ENCODE assay signal across 13 cellular contexts in the genomic region with DNA sequence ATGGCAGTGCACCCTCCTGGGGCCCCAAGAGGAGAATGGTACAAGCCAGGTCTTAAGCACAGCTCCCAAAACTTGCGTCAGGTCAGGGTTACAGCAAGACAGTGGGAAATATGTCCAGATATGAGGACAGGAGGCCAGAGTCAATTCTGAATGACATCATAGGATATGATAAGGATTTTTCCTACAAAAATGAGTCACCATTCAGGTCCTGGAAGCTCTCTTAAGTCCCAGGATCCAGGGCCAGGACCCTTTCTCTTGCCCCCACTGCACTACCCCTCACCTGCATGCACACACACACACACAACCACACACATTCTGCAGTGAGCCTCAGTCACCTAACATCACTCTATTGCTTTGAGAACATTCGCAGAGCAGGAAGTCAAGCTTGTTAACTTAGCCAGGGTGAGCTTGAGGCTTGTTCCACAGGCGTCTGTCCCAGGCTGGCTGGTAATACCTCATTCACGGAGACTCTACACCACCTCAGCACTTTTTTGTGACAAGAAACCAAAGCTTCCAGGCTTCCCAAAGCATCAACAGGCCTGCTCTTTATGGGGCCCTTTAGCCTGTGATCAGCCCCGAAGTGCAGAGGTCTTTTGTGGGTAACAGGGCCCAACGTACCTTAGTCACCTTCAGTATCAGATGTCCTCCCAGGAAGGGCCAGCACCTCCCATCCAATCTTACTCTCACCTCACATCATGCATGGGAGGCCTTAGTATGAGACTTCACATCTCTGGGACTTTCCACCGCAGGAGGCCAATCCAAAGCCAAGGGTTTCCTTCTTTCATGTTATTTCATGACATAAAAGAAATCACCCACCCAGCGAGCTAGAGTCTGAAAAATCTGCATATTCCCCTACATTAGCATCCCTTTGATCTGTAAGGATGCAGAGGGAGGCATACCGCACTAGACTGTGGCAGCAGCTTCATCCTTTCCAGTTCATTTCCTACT.
DNase-seq lines count a peak whose midpoint lies in the region; ATAC-seq, FAIRE-seq and TF ChIP-seq lines count a peak whose summit lies in the region.
"Had no signal": no experiment of that assay in that cellular context is flagged by ENCODE, and none has a peak within 500 bp of the region (broad histone marks: within the 10 kb centered on the region; RNA-seq: fewer than 3 reads in every experiment).

No MANE protein-coding gene starts in this region.

- peak overlapping the region; percentile 59 to 84 (median 83) for H3K27ac Mint-ChIP-seq in CD4-positive, CD25-positive, alpha-beta regulatory T cell
- H3K27ac Mint-ChIP-seq in activated naive CD4-positive, alpha-beta T cell treated with anti-CD3 and anti-CD28 coated beads, Interleukin-2, amount 50 U/mL, for 72 hours = peak overlapping the region; percentile 82
- H3K27ac Mint-ChIP-seq in osteocyte (ENCODE audit: unreplicated experiment) = no peak overlapping the region
- H3K27ac Mint-ChIP-seq: B cell had no signal

- H3K9me3 ChIP-seq in CD4-positive, CD25-positive, alpha-beta regulatory T cell (ENCODE audit: control insufficient read depth in 2 of 2, low read length in 2 of 2) = no peaks in the 10 kb centered on the region
- H3K9me3 ChIP-seq in NT2/D1 (ENCODE audit: insufficient read depth, low read length) = no peaks in the 10 kb centered on the region
- H3K9me3 ChIP-seq: colonic mucosa, heart left ventricle, stomach had no signal

- no peak overlapping the region for H3K9ac ChIP-seq in NT2/D1 (ENCODE audit: insufficient read length, low read depth)

- FAIRE-seq in H54 (lab: Jason Lieb, UNC) = no peak

- H3K4me3 ChIP-seq in CD4-positive, CD25-positive, alpha-beta regulatory T cell (ENCODE audit: low read depth, low read length) = peak overlapping the region; percentile 24
- H3K4me3 ChIP-seq in NT2/D1 (ENCODE audit: insufficient read length, low read depth) = no peak overlapping the region
- H3K4me3 ChIP-seq: colonic mucosa, heart left ventricle, stomach had no signal

- H3K9me3 Mint-ChIP-seq in CD4-positive, CD25-positive, alpha-beta regulatory T cell = no peaks in the 10 kb centered on the region
- H3K9me3 Mint-ChIP-seq in activated naive CD4-positive, alpha-beta T cell treated with anti-CD3 and anti-CD28 coated beads, Interleukin-2, amount 50 U/mL, for 72 hours = peaks cover 0 to 4% of the 10 kb centered on the region in 2 donors
- H3K9me3 Mint-ChIP-seq in osteocyte (ENCODE audit: unreplicated experiment) = no peaks in the 10 kb centered on the region

- peaks cover 11% of the 10 kb centered on the region for H3K4me1 ChIP-seq in CD4-positive, CD25-positive, alpha-beta regulatory T cell (ENCODE audit: control insufficient read depth, insufficient read depth, low read length, poor library complexity, severe bottlenecking)
- H3K4me1 ChIP-seq in NT2/D1 (ENCODE audit: insufficient read depth, insufficient read length) = peaks cover 13% of the 10 kb centered on the region
- H3K4me1 ChIP-seq: colonic mucosa, stomach had no signal

- ATAC-seq in CD4-positive, CD25-positive, alpha-beta regulatory T cell (ENCODE audit: low read depth in 2 of 2) = peak; percentile 61 to 62
- peak; percentile 82 to 95 for ATAC-seq in activated naive CD4-positive, alpha-beta T cell treated with anti-CD3 and anti-CD28 coated beads, Interleukin-2, amount 50 U/mL, for 72 hours
- ATAC-seq in HG02763 (IDR thresholded peaks at IDR 0.05; ENCODE audit: unreplicated experiment) = no peak
- ATAC-seq: heart left ventricle had no signal

- no peak for TF ChIP-seq CTCF in osteocyte (IDR thresholded peaks at IDR 0.05)

- no peaks in the 10 kb centered on the region for H3K27me3 ChIP-seq in CD4-positive, CD25-positive, alpha-beta regulatory T cell (ENCODE audit: control insufficient read depth, insufficient read depth, low read length)
- H3K27me3 ChIP-seq in NT2/D1 (ENCODE audit: insufficient read depth, insufficient read length) = no peaks in the 10 kb centered on the region
- H3K27me3 ChIP-seq: colonic mucosa, heart left ventricle, stomach had no signal

- H3K36me3 ChIP-seq in CD4-positive, CD25-positive, alpha-beta regulatory T cell (ENCODE audit: control insufficient read depth, insufficient read depth, low read length) = no peaks in the 10 kb centered on the region
- no peaks in the 10 kb centered on the region for H3K36me3 ChIP-seq in NT2/D1 (ENCODE audit: insufficient read depth, insufficient read length, low read length)
- H3K36me3 ChIP-seq: colonic mucosa, heart left ventricle, stomach had no signal

- peaks cover 4% of the 10 kb centered on the region for H3K27me3 Mint-ChIP-seq in CD4-positive, CD25-positive, alpha-beta regulatory T cell
- H3K27me3 Mint-ChIP-seq in osteocyte (ENCODE audit: unreplicated experiment) = peaks cover 20% of the 10 kb centered on the region

- DNase-seq in CD4-positive, CD25-positive, alpha-beta regulatory T cell = peak; percentile 11 to 69 (median 33)
- DNase-seq in NT2/D1 (ENCODE audit: low read depth, low spot score) (peak; percentile 40), iris pigment epithelial cell (ENCODE audit: low read depth) (peak; percentile 33), CD1c-positive myeloid dendritic cell (ENCODE audit: extremely low spot score) (no peak), H54 (ENCODE audit: insufficient read length, low spot score) (no peak), osteocyte (ENCODE audit: extremely low spot score, unreplicated experiment) (no peak)
- peak; percentile 34 to 62 for DNase-seq in activated naive CD4-positive, alpha-beta T cell treated with anti-CD3 and anti-CD28 coated beads, Interleukin-2, amount 50 U/mL, for 72 hours (ENCODE audit: low spot score in 2 of 2)
- DNase-seq: colonic mucosa, heart left ventricle, NCI-H510A treated with DMSO at 0.1 percent for 48 hours, stomach had no signal

- H3K4me3 Mint-ChIP-seq in CD4-positive, CD25-positive, alpha-beta regulatory T cell = peak overlapping the region in 2 of 4 donors; percentile 27 to 55
- H3K4me3 Mint-ChIP-seq in osteocyte (ENCODE audit: unreplicated experiment) = no peak overlapping the region
- H3K4me3 Mint-ChIP-seq: B cell had no signal

- no peak for TF ChIP-seq POLR2A in H54 (IDR thresholded peaks at IDR 0.05; ENCODE audit: low read depth, low read length)

- H3K27ac ChIP-seq in CD4-positive, CD25-positive, alpha-beta regulatory T cell (ENCODE audit: insufficient read depth, low read length, poor library complexity, severe bottlenecking) = peak overlapping the region; percentile 24
- H3K27ac ChIP-seq: colonic mucosa, heart left ventricle, stomach had no signal

- no peaks in the 10 kb centered on the region for H3K36me3 Mint-ChIP-seq in CD4-positive, CD25-positive, alpha-beta regulatory T cell
- H3K36me3 Mint-ChIP-seq in activated naive CD4-positive, alpha-beta T cell treated with anti-CD3 and anti-CD28 coated beads, Interleukin-2, amount 50 U/mL, for 72 hours = no peaks in the 10 kb centered on the region
- no peaks in the 10 kb centered on the region for H3K36me3 Mint-ChIP-seq in osteocyte (ENCODE audit: unreplicated experiment)

- peaks cover 0 to 37% (median 14%) of the 10 kb centered on the region in 4 donors for H3K4me1 Mint-ChIP-seq in CD4-positive, CD25-positive, alpha-beta regulatory T cell
- H3K4me1 Mint-ChIP-seq in osteocyte (ENCODE audit: unreplicated experiment) = peaks cover 22% of the 10 kb centered on the region
- H3K4me1 Mint-ChIP-seq: B cell had no signal

Comparison
In these comparisons a context has a peak if more than half of its experiments do, and no peak if none do; other contexts are left out.
1. DNase-seq: peak in CD4-positive, CD25-positive, alpha-beta regulatory T cell (3 of 3), NT2/D1 (single experiment), activated naive CD4-positive, alpha-beta T cell treated with anti-CD3 and anti-CD28 coated beads, Interleukin-2, amount 50 U/mL, for 72 hours (2 of 2) and iris pigment epithelial cell (single experiment); none in CD1c-positive myeloid dendritic cell (single experiment), H54 (single experiment) and osteocyte (single experiment).